14 cellular contexts compared by ENCODE assay signal in the genomic region with DNA sequence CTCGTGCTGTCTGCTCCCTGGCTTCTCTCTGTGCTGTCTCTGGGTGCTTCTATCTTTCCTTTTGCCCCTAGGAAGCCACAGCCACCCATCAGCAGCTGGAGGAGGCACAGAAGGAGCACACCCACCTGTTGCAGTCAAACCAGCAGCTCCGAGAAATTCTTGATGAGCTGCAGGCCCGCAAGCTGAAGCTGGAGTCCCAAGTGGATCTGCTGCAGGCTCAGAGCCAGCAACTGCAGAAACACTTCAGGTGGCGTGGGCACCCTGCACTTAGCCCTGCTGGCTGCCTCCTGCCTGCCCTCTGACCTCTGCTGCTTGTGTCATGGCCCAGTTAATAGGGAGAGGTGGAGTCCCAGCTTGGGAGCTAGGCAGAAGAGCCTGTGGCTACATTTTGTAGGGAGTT.
"Had no signal": no experiment of that assay in that cellular context is flagged by ENCODE, and none has a peak within 500 bp of the region (broad histone marks: within the 10 kb centered on the region; RNA-seq: fewer than 3 reads in every experiment).

No MANE protein-coding gene starts in this region.

- H3K27me3 ChIP-seq: dorsolateral prefrontal cortex, hepatocyte, right atrium auricular region, suprapubic skin, thyroid gland had no signal

- H3K9me3 ChIP-seq: thyroid gland had no signal

- H3K27ac ChIP-seq: dorsolateral prefrontal cortex, hepatocyte, right atrium auricular region, suprapubic skin, thyroid gland had no signal

- H3K4me1 ChIP-seq: right atrium auricular region, suprapubic skin, thyroid gland had no signal

- H3K4me3 ChIP-seq: dorsolateral prefrontal cortex, hepatocyte, right atrium auricular region, suprapubic skin, thyroid gland had no signal

- ATAC-seq: left colon had no signal

- DNase-seq: cortex of kidney; dorsolateral prefrontal cortex; effector CD8-positive, alpha-beta T cell; foreskin melanocyte; kidney; left colon; midbrain; naive B cell; stimulated activated CD4-positive, alpha-beta T cell treated with anti-CD3 and anti-CD28 coated beads, Interleukin-2, amount 100 ng/mL, for 24 hours; stimulated activated naive CD4-positive, alpha-beta T cell had no signal
